In genomic region chr1:181077576-181078242, GRCh38 we compare ENCODE assay signal across 15 cellular contexts. TPM values are rescaled to one million over a fixed set of nuclear protein-coding genes. Genes with fewer than 3 reads are reported as not detected.
A peak's percentile ranks its signal among the peaks of the same experiment; 100 is the strongest.
DNase-seq lines count a peak whose midpoint lies in the region; ATAC-seq, FAIRE-seq and TF ChIP-seq lines count a peak whose summit lies in the region.
"Had no signal": no experiment of that assay in that cellular context is flagged by ENCODE, and none has a peak within 500 bp of the region (broad histone marks: within the 10 kb centered on the region; RNA-seq: fewer than 3 reads in every experiment).

No MANE protein-coding gene starts in this region.

- H3K9ac ChIP-seq in GM12878 (ENCODE audit: control insufficient read depth, insufficient read depth, low read length): no peak overlapping the region

- no peak overlapping the region for H3K4me3 Mint-ChIP-seq in mesothelial cell of epicardium
- H3K4me3 Mint-ChIP-seq in activated T-cell treated with anti-CD3 and anti-CD28 coated beads, Interleukin-2, amount 50 U/mL, for 24 hours: no peak overlapping the region
- H3K4me3 Mint-ChIP-seq: activated CD4-positive, alpha-beta T cell treated with anti-CD3 and anti-CD28 coated beads for 36 hours; CD8-positive, alpha-beta memory T cell had no signal

- H3K27ac Mint-ChIP-seq in mesothelial cell of epicardium: peak overlapping the region; percentile 89
- no peak overlapping the region for H3K27ac Mint-ChIP-seq in activated T-cell treated with anti-CD3 and anti-CD28 coated beads, Interleukin-2, amount 50 U/mL, for 24 hours
- H3K27ac Mint-ChIP-seq: activated CD4-positive, alpha-beta T cell treated with anti-CD3 and anti-CD28 coated beads for 36 hours; CD8-positive, alpha-beta memory T cell had no signal

- H4K20me1 ChIP-seq in GM12878 (ENCODE audit: control insufficient read depth, insufficient read depth): no peaks in the 10 kb centered on the region

- H3K9me3 Mint-ChIP-seq in mesothelial cell of epicardium: no peaks in the 10 kb centered on the region
- H3K9me3 Mint-ChIP-seq in activated T-cell treated with anti-CD3 and anti-CD28 coated beads, Interleukin-2, amount 50 U/mL, for 24 hours: no peaks in the 10 kb centered on the region
- H3K9me3 Mint-ChIP-seq: CD8-positive, alpha-beta memory T cell had no signal

- no peaks in the 10 kb centered on the region for H3K36me3 ChIP-seq in MG63
- no peaks in the 10 kb centered on the region for H3K36me3 ChIP-seq in GM12878 (ENCODE audit: control insufficient read depth in 2 of 2, insufficient read depth in 2 of 2, low read length in 1 of 2)
- H3K36me3 ChIP-seq in gastrocnemius medialis: no peaks in the 10 kb centered on the region
- H3K36me3 ChIP-seq: left ventricle myocardium inferior, pancreas had no signal

- CTCF ChIA-PET in GM12878 (lab: Yijun Ruan, JAX): interaction anchor here (2.4 to 4.1 kb wide), 3 partner anchors 11 to 65 kb away, joined by 10 to 19 read pairs (median 16); no protein-coding TSS in a partner anchor

- H3K79me2 ChIP-seq in GM12878 (ENCODE audit: control insufficient read depth, insufficient read depth, low read length): no peaks in the 10 kb centered on the region

- peak; percentile 87 for DNase-seq in EL
- DNase-seq in MG63: peak; percentile 32
- no peak for DNase-seq in GM12878 (ENCODE audit: low read depth, low spot score)
- no peak for DNase-seq in mesothelial cell of epicardium (ENCODE audit: low spot score in 2 of 2, unreplicated experiment in 2 of 2)
- DNase-seq in gastrocnemius medialis: no peak
- no peak for DNase-seq in RPMI8226
- no peak for DNase-seq in activated T-cell treated with anti-CD3 and anti-CD28 coated beads, Interleukin-2, amount 50 U/mL, for 24 hours
- DNase-seq: activated CD4-positive, alpha-beta T cell treated with anti-CD3 and anti-CD28 coated beads for 36 hours; activated effector memory CD4-positive, alpha-beta T cell treated with anti-CD3 and anti-CD28 coated beads, Interleukin-2, amount 50 U/mL, for 16 hours; CD8-positive, alpha-beta memory T cell; left ventricle myocardium inferior; NCI-H510A; pancreas had no signal

- TF ChIP-seq POLR2A in GM12878 (IDR thresholded peaks at IDR 0.05; ENCODE audit: low read depth, low read length) (no peak), gastrocnemius medialis (IDR thresholded peaks at IDR 0.05) (no peak)

- RAD21 ChIA-PET in GM12878 (lab: Charles Lee; ENCODE audit: unreplicated experiment): interaction anchor here (0.9 to 7.1 kb wide), 6 partner anchors 9 to 64 kb away, joined by 3 to 61 read pairs (median 22); no protein-coding TSS in a partner anchor

- no peaks in the 10 kb centered on the region for H3K27me3 Mint-ChIP-seq in mesothelial cell of epicardium (ENCODE audit: low read depth)
- H3K27me3 Mint-ChIP-seq in activated T-cell treated with anti-CD3 and anti-CD28 coated beads, Interleukin-2, amount 50 U/mL, for 24 hours: peaks cover 22% of the 10 kb centered on the region

- in situ Hi-C loops in GM12878 (cut with MboI) (no loop called here), gastrocnemius medialis (cut with MboI; ENCODE audit: low sequenced_read_pairs in 4 of 4) (no loop called here)

- peak overlapping the region; percentile 52 for H3K4me2 ChIP-seq in GM12878 (ENCODE audit: control insufficient read depth, insufficient read depth)

- H3K4me1 ChIP-seq in GM12878 (ENCODE audit: control insufficient read depth, insufficient read depth, low read length): peaks cover 33% of the 10 kb centered on the region
- peaks cover 0 to 6% of the 10 kb centered on the region in 2 donors for H3K4me1 ChIP-seq in gastrocnemius medialis
- H3K4me1 ChIP-seq: pancreas had no signal

- no peak overlapping the region for H3K4me3 ChIP-seq in MG63
- no peak overlapping the region for H3K4me3 ChIP-seq in GM12878
- no peak overlapping the region for H3K4me3 ChIP-seq in gastrocnemius medialis
- H3K4me3 ChIP-seq: left ventricle myocardium inferior, pancreas had no signal

- POLR2A ChIA-PET in GM12878 (lab: Charles Lee): interaction anchor here (1.1 to 1.5 kb wide), 2 partner anchors 15 to 27 kb away, joined by 3 to 6 read pairs; no protein-coding TSS in a partner anchor

- peak overlapping the region; percentile 41; the same call in 1 of the 2 replicates for H3K27ac ChIP-seq in GM12878 (ENCODE audit: control insufficient read depth, insufficient read depth)
- no peak overlapping the region for H3K27ac ChIP-seq in gastrocnemius medialis
- H3K27ac ChIP-seq: left ventricle myocardium inferior, pancreas had no signal

- no peak for TF ChIP-seq RAD21 in GM12878 (IDR thresholded peaks at IDR 0.05; ENCODE audit: insufficient read depth, low read depth, low read length)

- no peaks in the 10 kb centered on the region for H3K9me3 ChIP-seq in MG63
- H3K9me3 ChIP-seq in GM12878 (replicated peaks; ENCODE audit: control insufficient read depth, insufficient read depth, low read length): no peaks in the 10 kb centered on the region
- no peaks in the 10 kb centered on the region for H3K9me3 ChIP-seq in gastrocnemius medialis
- H3K9me3 ChIP-seq: left ventricle myocardium inferior, pancreas had no signal

- TF ChIP-seq EP300 in GM12878 (IDR thresholded peaks at IDR 0.05; ENCODE audit: borderline replicate concordance in 1 of 2, control insufficient read depth in 1 of 2, low read depth in 2 of 2, low read length in 2 of 2): no peak

- BruUV-seq in GM12878 (replicated peaks; lab: Mats Ljungman, UMichigan): no TSS peak

- H2AFZ ChIP-seq in GM12878 (ENCODE audit: control insufficient read depth, low read depth, low read length): peak overlapping the region; percentile 73; the same call in 1 of the 2 replicates

- WGBS in GM12878 (ENCODE audit: insufficient coverage, insufficient replicate concordance, low lambda C conversion rate, missing lambda C conversion rate): 70% methylated on average over 7 of the region's 7 CpGs

- ATAC-seq in GM12878 (peak; percentile 45), gastrocnemius medialis (no peak), GM18909 (IDR thresholded peaks at IDR 0.05; ENCODE audit: poor library complexity, unreplicated experiment) (no peak)
- ATAC-seq: activated CD4-positive, alpha-beta T cell treated with anti-CD3 and anti-CD28 coated beads for 36 hours; pancreas had no signal

- H3K27me3 ChIP-seq in MG63 (no peaks in the 10 kb centered on the region), GM12878 (replicated peaks in 1 of 2; ENCODE audit: control insufficient read depth in 2 of 2, insufficient read depth in 2 of 2, low read length in 1 of 2) (no peaks in the 10 kb centered on the region), gastrocnemius medialis (no peaks in the 10 kb centered on the region)
- H3K27me3 ChIP-seq: pancreas had no signal

- no peak for TF ChIP-seq CTCF in GM12878 (IDR thresholded peaks at IDR 0.05 in 2 of 3, conservative IDR thresholded peaks at IDR 0.05 in 1 of 3; ENCODE audit: control insufficient read depth in 2 of 3, extremely low read depth in 1 of 3, insufficient read depth in 1 of 3, low read depth in 3 of 3, low read length in 3 of 3)
- no peak for TF ChIP-seq CTCF in mesothelial cell of epicardium (IDR thresholded peaks at IDR 0.05; ENCODE audit: unreplicated experiment)
- TF ChIP-seq CTCF in gastrocnemius medialis (IDR thresholded peaks at IDR 0.05 in 4 of 5, conservative IDR thresholded peaks at IDR 0.05 in 1 of 5): no peak

- intact Hi-C loops in GM12878 (cut with micrococcal nuclease; ENCODE audit: unreplicated experiment): no loop called here
- intact Hi-C loops in gastrocnemius medialis (cut with DNase I; ENCODE audit: low total_unique reads): no loop called here

- SMC1A ChIA-PET in GM12878 (lab: Charles Lee; ENCODE audit: uncharacterized antibody, unreplicated experiment): interaction anchor here (0.8 to 7.7 kb wide), 8 partner anchors 11 to 196 kb away, joined by 4 to 103 read pairs (median 13); partner anchors contain the start of gene MR1

- no peak for FAIRE-seq in GM12878 (lab: Jason Lieb, UNC)
- FAIRE-seq: frontal cortex, pancreas had no signal

- peaks cover 20% of the 10 kb centered on the region for H3K4me1 Mint-ChIP-seq in mesothelial cell of epicardium
- H3K4me1 Mint-ChIP-seq in activated T-cell treated with anti-CD3 and anti-CD28 coated beads, Interleukin-2, amount 50 U/mL, for 24 hours (ENCODE audit: low read depth): peaks cover 12% of the 10 kb centered on the region

- no peaks in the 10 kb centered on the region for H3K36me3 Mint-ChIP-seq in mesothelial cell of epicardium
- no peaks in the 10 kb centered on the region for H3K36me3 Mint-ChIP-seq in activated T-cell treated with anti-CD3 and anti-CD28 coated beads, Interleukin-2, amount 50 U/mL, for 24 hours (ENCODE audit: low read depth)

RNA-seq across cellular contexts. Expression of gene IER5, which starts 10.8 kb away (rescaled TPM):
- 10.5 and 17.8 TPM in 2 replicates for total RNA-seq in MG63 (2014; rRNA removed; shearing (Covaris generic); ENCODE audit: low replicate concordance)
- 88.8 and 93.7 TPM in 2 replicates for total RNA-seq in GM12878 (2013; cell fraction: nucleolus; rRNA removed)
- total RNA-seq in GM12878 (2014; rRNA removed): 65.4 and 69.4 TPM in 2 replicates
- 32.7 and 34.9 TPM in 2 replicates for total RNA-seq in GM12878 (2014; rRNA removed; fragmentation: Illumina TruSeq; extraction: Trizol)
- 73.9 and 75.2 TPM in 2 replicates for total RNA-seq in GM12878 (2021)
- 6.6 TPM for polyA plus RNA-seq in GM12878 (2011; ENCODE audit: low read depth)
- polyA plus RNA-seq in GM12878 (2011; rRNA removed): 36.4 and 44.1 TPM in 2 replicates
- polyA plus RNA-seq in GM12878 (2011; cell fraction: cytosol; rRNA removed): 32.3 and 38.9 TPM in 2 replicates
- 59.7 and 70.4 TPM in 2 replicates for polyA plus RNA-seq in GM12878 (2011; cell fraction: nucleus; rRNA removed)
- polyA plus RNA-seq in GM12878 (2012): 24.5 and 28.7 TPM in 2 replicates
- 22.4 and 26.2 TPM in 2 replicates for polyA plus RNA-seq in GM12878 (2014; fragmentation: Illumina TruSeq; extraction: Trizol)
- polyA plus RNA-seq in GM12878 (2014; fragmentation: Nextera tagmentation; extraction: Ambion mirVana): 10 to 100 TPM in 1 of 2 experiments, 1 to 10 TPM in 1; 6.2 to 19.5 TPM
- 52.3 and 62.0 TPM in 2 replicates for polyA plus RNA-seq in GM12878 (2014; rRNA removed)
- polyA plus RNA-seq in GM12878 (2016; fragmentation: Nextera tagmentation; extraction: Ambion mirVana): 10 to 100 TPM in 1 of 2 experiments, 1 to 10 TPM in 1; 4.3 to 11.7 TPM
- polyA minus RNA-seq in GM12878 (2011; rRNA and poly(A)+ RNA removed): 30.4 and 44.0 TPM in 2 replicates
- 24.5 TPM in 2 replicates for polyA minus RNA-seq in GM12878 (2011; cell fraction: cytosol; rRNA and poly(A)+ RNA removed)
- 69.0 and 99.9 TPM in 2 replicates for polyA minus RNA-seq in GM12878 (2011; cell fraction: nucleus; rRNA and poly(A)+ RNA removed)
- total RNA-seq in mesothelial cell of epicardium: 12.9 to 14.1 TPM (median 13.4 TPM) in 3 replicates
- total RNA-seq in gastrocnemius medialis: 10 to 100 TPM; 18.7 to 39.8 (median 26.1) TPM

RNA-seq across cellular contexts. Expression of gene MR1, which starts 43.9 kb away (rescaled TPM):
- total RNA-seq in MG63 (2014; rRNA removed; shearing (Covaris generic); ENCODE audit: low replicate concordance): 7.6 and 15.3 TPM in 2 replicates
- 81.0 and 93.9 TPM in 2 replicates for total RNA-seq in GM12878 (2013; cell fraction: nucleolus; rRNA removed)
- 29.5 and 30.4 TPM in 2 replicates for total RNA-seq in GM12878 (2014; rRNA removed)
- 32.2 and 32.3 TPM in 2 replicates for total RNA-seq in GM12878 (2014; rRNA removed; fragmentation: Illumina TruSeq; extraction: Trizol)
- total RNA-seq in GM12878 (2021): 26.3 and 29.0 TPM in 2 replicates
- polyA plus RNA-seq in GM12878 (2011; ENCODE audit: low read depth): 21.6 TPM
- 65.9 and 71.7 TPM in 2 replicates for polyA plus RNA-seq in GM12878 (2011; rRNA removed)
- polyA plus RNA-seq in GM12878 (2011; cell fraction: cytosol; rRNA removed): 42.6 and 46.8 TPM in 2 replicates
- 23.1 and 25.8 TPM in 2 replicates for polyA plus RNA-seq in GM12878 (2011; cell fraction: nucleus; rRNA removed)
- polyA plus RNA-seq in GM12878 (2012): 20.0 and 23.8 TPM in 2 replicates
- polyA plus RNA-seq in GM12878 (2014; fragmentation: Illumina TruSeq; extraction: Trizol): 40.0 and 42.3 TPM in 2 replicates
- 10 to 100 TPM; 24.7 to 28.5 TPM for polyA plus RNA-seq in GM12878 (2014; fragmentation: Nextera tagmentation; extraction: Ambion mirVana)
- 24.3 and 29.2 TPM in 2 replicates for polyA plus RNA-seq in GM12878 (2014; rRNA removed)
- polyA plus RNA-seq in GM12878 (2016; fragmentation: Nextera tagmentation; extraction: Ambion mirVana): 10 to 100 TPM; 35.7 to 36.4 TPM
- 47.7 and 66.8 TPM in 2 replicates for polyA minus RNA-seq in GM12878 (2011; rRNA and poly(A)+ RNA removed)
- polyA minus RNA-seq in GM12878 (2011; cell fraction: cytosol; rRNA and poly(A)+ RNA removed): 9.9 and 15.5 TPM in 2 replicates
- 23.2 and 32.4 TPM in 2 replicates for polyA minus RNA-seq in GM12878 (2011; cell fraction: nucleus; rRNA and poly(A)+ RNA removed)
- 4.2 to 5.5 TPM (median 4.7 TPM) in 3 replicates for total RNA-seq in mesothelial cell of epicardium
- 1 to 10 TPM; 1.6 to 3.5 (median 3.0) TPM for total RNA-seq in gastrocnemius medialis

RNA-seq across cellular contexts. Expression of gene STX6, which starts 55.0 kb away (rescaled TPM):
- 23.8 and 27.7 TPM in 2 replicates for total RNA-seq in MG63 (2014; rRNA removed; shearing (Covaris generic); ENCODE audit: low replicate concordance)
- total RNA-seq in GM12878 (2013; cell fraction: nucleolus; rRNA removed): 86.2 and 87.2 TPM in 2 replicates
- total RNA-seq in GM12878 (2014; rRNA removed) (21.5 and 24.1 TPM in 2 replicates), GM12878 (2014; rRNA removed; fragmentation: Illumina TruSeq; extraction: Trizol) (18.7 and 20.3 TPM in 2 replicates), GM12878 (2021) (18.9 and 19.3 TPM in 2 replicates), mesothelial cell of epicardium (23.4 to 24.6 TPM (median 23.8 TPM) in 3 replicates), gastrocnemius medialis (1 to 10 TPM; 5.1 to 9.3 (median 6.5) TPM)
- polyA plus RNA-seq in GM12878 (2011; ENCODE audit: low read depth): 6.6 TPM
- polyA plus RNA-seq in GM12878 (2011; rRNA removed) (33.6 and 36.3 TPM in 2 replicates), GM12878 (2014; fragmentation: Illumina TruSeq; extraction: Trizol) (17.2 and 19.6 TPM in 2 replicates), GM12878 (2014; fragmentation: Nextera tagmentation; extraction: Ambion mirVana) (1 to 10 TPM; 4.7 to 6.2 TPM), GM12878 (2014; rRNA removed) (16.7 and 16.9 TPM in 2 replicates), GM12878 (2016; fragmentation: Nextera tagmentation; extraction: Ambion mirVana) (10 to 100 TPM; 13.3 to 15.5 TPM)
- polyA plus RNA-seq in GM12878 (2011; cell fraction: cytosol; rRNA removed): 23.3 and 24.8 TPM in 2 replicates
- 19.2 and 20.8 TPM in 2 replicates for polyA plus RNA-seq in GM12878 (2011; cell fraction: nucleus; rRNA removed)
- polyA plus RNA-seq in GM12878 (2012): 9.8 and 13.8 TPM in 2 replicates
- polyA minus RNA-seq in GM12878 (2011; rRNA and poly(A)+ RNA removed): 44.5 and 47.5 TPM in 2 replicates
- polyA minus RNA-seq in GM12878 (2011; cell fraction: cytosol; rRNA and poly(A)+ RNA removed): 12.0 and 14.5 TPM in 2 replicates
- 21.5 and 32.9 TPM in 2 replicates for polyA minus RNA-seq in GM12878 (2011; cell fraction: nucleus; rRNA and poly(A)+ RNA removed)

Comparison
In these comparisons a context has a peak if more than half of its experiments do, and no peak if none do; other contexts are left out.
1. DNase-seq: peak in EL (single experiment) and MG63 (single experiment); none in GM12878 (single experiment), mesothelial cell of epicardium (0 of 2), gastrocnemius medialis (0 of 2), RPMI8226 (single experiment) and activated T-cell treated with anti-CD3 and anti-CD28 coated beads, Interleukin-2, amount 50 U/mL, for 24 hours (single experiment).